In the genomic region with DNA sequence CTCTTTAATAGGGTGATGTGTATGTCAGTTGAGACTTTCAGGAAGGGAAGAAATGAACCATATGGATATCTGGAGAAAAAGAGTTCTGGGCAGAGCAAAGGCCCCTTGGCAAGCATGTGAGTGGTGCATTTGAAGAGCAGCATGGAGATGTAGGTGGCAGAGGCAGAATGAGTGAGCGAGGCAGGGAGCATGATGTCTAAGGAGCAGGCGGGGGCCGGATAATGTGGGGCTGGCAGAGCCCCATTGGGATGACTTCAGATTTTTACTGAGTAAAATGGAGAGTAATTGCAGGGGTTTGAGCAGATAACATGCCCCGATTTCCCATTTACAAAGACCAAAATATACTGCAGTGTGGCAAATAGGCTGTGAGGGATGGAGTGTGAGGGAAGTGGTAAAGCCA, we compare ENCODE assay signal across 28 cellular contexts.
"Had no signal": no experiment of that assay in that cellular context is flagged by ENCODE, and none has a peak within 500 bp of the region (broad histone marks: within the 10 kb centered on the region; RNA-seq: fewer than 3 reads in every experiment).

No MANE protein-coding gene starts in this region.

- ATAC-seq: natural killer cell treated with Interleukin-12 subunit alpha and Interleukin-12 subunit beta and Interleukin-15 and Interleukin-18, amount 100 ng/mL, for 72 hours; psoas muscle; right cardiac atrium; right lobe of liver; stimulated activated effector memory CD8-positive, alpha-beta T cell treated with anti-CD3 and anti-CD28 coated beads, Interleukin-12 subunit alpha, Interleukin-12 subunit beta, amount 100 ng/mL, for 72 hours; stimulated activated naive B cell treated with anti-CD40 and anti-IgM and Interleukin-4, amounts not matched to agents 10 μg/mL and 1 μg/mL and 100 μg/mL, for 72 hours had no signal

- H3K4me3 Mint-ChIP-seq: natural killer cell treated with Interleukin-12 subunit alpha and Interleukin-12 subunit beta and Interleukin-15 and Interleukin-18, amount 100 ng/mL, for 72 hours; nephron progenitor cell; neural crest cell; stimulated activated effector memory CD8-positive, alpha-beta T cell treated with anti-CD3 and anti-CD28 coated beads, Interleukin-12 subunit alpha, Interleukin-12 subunit beta, amount 100 ng/mL, for 72 hours; stimulated activated naive B cell treated with anti-CD40 and anti-IgM and Interleukin-4, amounts not matched to agents 10 μg/mL and 1 μg/mL and 100 μg/mL, for 72 hours; stimulated activated naive CD8-positive, alpha-beta T cell treated with anti-CD3 and anti-CD28 coated beads, Interleukin-15, Interleukin-2, amounts not matched to agents 100 ng/mL and 50 ng/mL, for 24 hours had no signal

- H3K4me1 Mint-ChIP-seq: nephron progenitor cell, neural crest cell had no signal

- H3K4me3 ChIP-seq: ovary, psoas muscle, right lobe of liver, sigmoid colon, stomach, thoracic aorta, thyroid gland, tibial nerve, upper lobe of left lung, vagina had no signal

- H3K27ac Mint-ChIP-seq: natural killer cell treated with Interleukin-12 subunit alpha and Interleukin-12 subunit beta and Interleukin-15 and Interleukin-18, amount 100 ng/mL, for 72 hours; nephron progenitor cell; progenitor cell of endocrine pancreas; stimulated activated effector memory CD8-positive, alpha-beta T cell treated with anti-CD3 and anti-CD28 coated beads, Interleukin-12 subunit alpha, Interleukin-12 subunit beta, amount 100 ng/mL, for 72 hours; stimulated activated naive B cell treated with anti-CD40 and anti-IgM and Interleukin-4, amounts not matched to agents 10 μg/mL and 1 μg/mL and 100 μg/mL, for 72 hours; stimulated activated naive CD8-positive, alpha-beta T cell treated with anti-CD3 and anti-CD28 coated beads, Interleukin-15, Interleukin-2, amounts not matched to agents 100 ng/mL and 50 ng/mL, for 24 hours had no signal

- H3K9me3 ChIP-seq: ovary, psoas muscle, right lobe of liver, sigmoid colon, stomach, thoracic aorta, thyroid gland, tibial nerve, upper lobe of left lung, vagina had no signal

- H3K27me3 ChIP-seq: ovary, right lobe of liver, sigmoid colon, stomach, thyroid gland, tibial nerve, upper lobe of left lung, vagina had no signal

- H3K9ac ChIP-seq: parathyroid adenoma had no signal

- H3K36me3 ChIP-seq: ovary, right lobe of liver, sigmoid colon, stomach, thoracic aorta, thyroid gland, tibial nerve, upper lobe of left lung, vagina had no signal

- FAIRE-seq: small intestine, urothelium cell line had no signal

- H3K79me2 ChIP-seq: parathyroid adenoma had no signal

- H3K36me3 Mint-ChIP-seq: natural killer cell treated with Interleukin-12 subunit alpha and Interleukin-12 subunit beta and Interleukin-15 and Interleukin-18, amount 100 ng/mL, for 72 hours; stimulated activated effector memory CD8-positive, alpha-beta T cell treated with anti-CD3 and anti-CD28 coated beads, Interleukin-12 subunit alpha, Interleukin-12 subunit beta, amount 100 ng/mL, for 72 hours; stimulated activated naive B cell treated with anti-CD40 and anti-IgM and Interleukin-4, amounts not matched to agents 10 μg/mL and 1 μg/mL and 100 μg/mL, for 72 hours had no signal

- H3K27me3 Mint-ChIP-seq: progenitor cell of endocrine pancreas; stimulated activated naive B cell treated with anti-CD40 and anti-IgM and Interleukin-4, amounts not matched to agents 10 μg/mL and 1 μg/mL and 100 μg/mL, for 72 hours; stimulated activated naive CD8-positive, alpha-beta T cell treated with anti-CD3 and anti-CD28 coated beads, Interleukin-15, Interleukin-2, amounts not matched to agents 100 ng/mL and 50 ng/mL, for 24 hours had no signal

- H3K9me3 Mint-ChIP-seq: natural killer cell treated with Interleukin-12 subunit alpha and Interleukin-12 subunit beta and Interleukin-15 and Interleukin-18, amount 100 ng/mL, for 72 hours; nephron progenitor cell; neural crest cell; stimulated activated effector memory CD8-positive, alpha-beta T cell treated with anti-CD3 and anti-CD28 coated beads, Interleukin-12 subunit alpha, Interleukin-12 subunit beta, amount 100 ng/mL, for 72 hours; stimulated activated naive B cell treated with anti-CD40 and anti-IgM and Interleukin-4, amounts not matched to agents 10 μg/mL and 1 μg/mL and 100 μg/mL, for 72 hours; stimulated activated naive CD8-positive, alpha-beta T cell treated with anti-CD3 and anti-CD28 coated beads, Interleukin-15, Interleukin-2, amounts not matched to agents 100 ng/mL and 50 ng/mL, for 24 hours had no signal

- H3K27ac ChIP-seq: ovary, parathyroid adenoma, psoas muscle, right lobe of liver, sigmoid colon, stomach, thoracic aorta, thyroid gland, tibial nerve, upper lobe of left lung, vagina had no signal

- H2AFZ ChIP-seq: parathyroid adenoma had no signal

- DNase-seq: nephron progenitor cell; occipital lobe; ovary; psoas muscle; right cardiac atrium; right lobe of liver; sigmoid colon; small intestine; stimulated activated CD4-positive, alpha-beta T cell treated with anti-CD3 and anti-CD28 coated beads, Interleukin-15, amount 100 ng/mL, for 24 hours; stimulated activated CD4-positive, alpha-beta T cell treated with anti-CD3 and anti-CD28 coated beads, Interleukin-2, amount 100 ng/mL, for 24 hours; stimulated activated CD4-positive, alpha-beta T cell treated with anti-CD3 and anti-CD28 coated beads, Interleukin-2, amount 100 ng/mL, for 48 hours; stimulated activated CD4-positive, alpha-beta T cell treated with anti-CD3 and anti-CD28 coated beads, Interleukin-4, amount 100 ng/mL, for 24 hours; stimulated activated naive B cell treated with anti-CD40 and anti-IgM and Interleukin-4, amounts not matched to agents 10 μg/mL and 1 μg/mL and 100 μg/mL, for 72 hours; stimulated activated naive CD4-positive, alpha-beta T cell treated with Interleukin-2 at 50 U/mL for 16 hours; stomach; thyroid gland; trophoblast cell; upper lobe of left lung had no signal

- H3K4me1 ChIP-seq: parathyroid adenoma, tibial nerve, upper lobe of left lung, vagina had no signal
